ENCODE assay signal across 12 cellular contexts in the genomic region with DNA sequence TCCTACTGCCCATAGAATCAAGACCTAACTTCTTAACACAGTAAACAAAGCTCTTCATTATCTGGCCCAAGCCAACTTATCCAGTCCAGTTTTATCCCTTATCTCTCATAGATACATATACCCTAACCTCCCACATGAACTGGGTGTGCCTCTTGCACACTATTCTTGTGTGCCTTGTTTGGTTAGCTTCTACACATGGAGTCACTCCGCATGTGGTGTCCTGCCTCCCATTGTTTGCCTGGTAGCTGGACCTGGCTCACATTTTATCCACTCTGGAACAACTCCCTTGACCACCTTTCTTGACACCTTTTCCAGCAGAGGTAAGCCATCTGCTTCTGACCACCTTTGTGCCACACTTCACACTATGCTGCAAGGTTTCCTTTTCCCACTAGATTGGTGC. TPM values are rescaled to one million over a fixed set of nuclear protein-coding genes. Genes with fewer than 3 reads are reported as not detected.
DNase-seq lines count a peak whose midpoint lies in the region; ATAC-seq and TF ChIP-seq lines count a peak whose summit lies in the region.
"Had no signal": no experiment of that assay in that cellular context is flagged by ENCODE, and none has a peak within 500 bp of the region (broad histone marks: within the 10 kb centered on the region; RNA-seq: fewer than 3 reads in every experiment).

No MANE protein-coding gene starts in this region.

- no peak overlapping the region for H2BK5ac ChIP-seq in mesenchymal stem cell (ENCODE audit: low read depth, low read length, poor library complexity, severe bottlenecking)

- intact Hi-C loops in CD8-positive, alpha-beta T cell (cut with DNase I, micrococcal nuclease): no loop called here

- TF ChIP-seq RAD21 in SK-N-SH (IDR thresholded peaks at IDR 0.05; ENCODE audit: low read length): no peak

- H3K23ac ChIP-seq in mesenchymal stem cell (ENCODE audit: low read length in 2 of 2): no peak overlapping the region

- H3K4ac ChIP-seq in mesenchymal stem cell (ENCODE audit: low read depth in 1 of 2, low read length in 2 of 2): no peak overlapping the region

- H3K9me2 ChIP-seq in SK-N-SH: no peaks in the 10 kb centered on the region

- peaks cover 70% of the 10 kb centered on the region for H3K4me1 Mint-ChIP-seq in CD8-positive, alpha-beta T cell (ENCODE audit: low read depth)

- H3K4me2 ChIP-seq in SK-N-SH (peak overlapping the region; percentile 31; the same call in 1 of the 2 replicates), mesenchymal stem cell (ENCODE audit: low read length, poor library complexity, severe bottlenecking) (no peak overlapping the region)

- POLR2A ChIA-PET in SK-N-SH (lab: Yijun Ruan, JAX): no interaction called here
- POLR2A ChIA-PET in CD8-positive, alpha-beta T cell (lab: Charles Lee): no interaction called here

- H3K9me3 Mint-ChIP-seq in CD8-positive, alpha-beta T cell: no peaks in the 10 kb centered on the region
- H3K9me3 Mint-ChIP-seq: nephron progenitor cell had no signal

- no peak overlapping the region for H3K9ac ChIP-seq in SK-N-SH
- no peak overlapping the region for H3K9ac ChIP-seq in SK-N-MC (ENCODE audit: insufficient read length)
- peak overlapping the region; percentile 94 for H3K9ac ChIP-seq in mesenchymal stem cell (ENCODE audit: low read length)

- H3K4me3 Mint-ChIP-seq in CD8-positive, alpha-beta T cell: no peak overlapping the region
- H3K4me3 Mint-ChIP-seq: nephron progenitor cell had no signal

- no peak overlapping the region for H3K4me3 ChIP-seq in SK-N-SH (ENCODE audit: low read depth in 2 of 2, low read length in 1 of 2)
- 0 out of 2 replicates have a peak overlapping the region, but pooled peaks have one; percentile 3 for H3K4me3 ChIP-seq in SK-N-MC
- peak overlapping the region in 1 of 2 experiments; percentile 17 for H3K4me3 ChIP-seq in mesenchymal stem cell (ENCODE audit: insufficient read depth in 1 of 2, low read depth in 1 of 2, low read length in 2 of 2)
- H3K4me3 ChIP-seq in CD8-positive, alpha-beta T cell (ENCODE audit: low read depth, low read length): no peak overlapping the region

- H3K27ac Mint-ChIP-seq in CD8-positive, alpha-beta T cell: no peak overlapping the region
- H3K27ac Mint-ChIP-seq: nephron progenitor cell had no signal

- H2BK12ac ChIP-seq in mesenchymal stem cell (ENCODE audit: low read length in 2 of 2): peak overlapping the region in 1 of 2 experiments; percentile 37

- H3K27ac ChIP-seq in SK-N-SH (ENCODE audit: low read depth in 2 of 2, low read length in 1 of 2): no peak overlapping the region
- H3K27ac ChIP-seq in SK-N-MC: peak overlapping the region; percentile 10
- H3K27ac ChIP-seq in mesenchymal stem cell (ENCODE audit: low read length, poor library complexity, severe bottlenecking): no peak overlapping the region
- H3K27ac ChIP-seq in CD8-positive, alpha-beta T cell (ENCODE audit: low read depth, low read length): no peak overlapping the region

- H2AFZ ChIP-seq in SK-N-SH (ENCODE audit: low read depth): no peak overlapping the region
- no peak overlapping the region for H2AFZ ChIP-seq in mesenchymal stem cell (ENCODE audit: low read depth, low read length)

- peaks cover 89% of the 10 kb centered on the region for H3K79me2 ChIP-seq in SK-N-SH (ENCODE audit: insufficient read depth)

- no peaks in the 10 kb centered on the region for H3K27me3 Mint-ChIP-seq in CD8-positive, alpha-beta T cell (ENCODE audit: low read depth)

- TF ChIP-seq CTCF in SK-N-SH (IDR thresholded peaks at IDR 0.05): no peak
- no peak for TF ChIP-seq CTCF in CD8-positive, alpha-beta T cell (IDR thresholded peaks at IDR 0.05)

- DNase-seq in SK-N-SH (no peak), SK-N-MC (ENCODE audit: low read depth, low spot score) (no peak), mesenchymal stem cell (no peak), RKO (ENCODE audit: low spot score) (no peak), SIG-M5 (lab: John Stamatoyannopoulos, UW) (no peak)
- DNase-seq in CD8-positive, alpha-beta T cell: no peak
- DNase-seq: H7; NCI-H510A; nephron progenitor cell; stimulated activated CD4-positive, alpha-beta T cell treated with anti-CD3 and anti-CD28 coated beads, Interleukin-15, amount 100 ng/mL, for 24 hours had no signal

- H3K9me3 ChIP-seq in SK-N-SH (no peaks in the 10 kb centered on the region), SK-N-MC (ENCODE audit: low read depth, low read length) (no peaks in the 10 kb centered on the region), mesenchymal stem cell (ENCODE audit: control insufficient read depth, low read length) (no peaks in the 10 kb centered on the region)
- H3K9me3 ChIP-seq in CD8-positive, alpha-beta T cell (ENCODE audit: low read length): no peaks in the 10 kb centered on the region

- peaks cover 40% of the 10 kb centered on the region for H3K36me3 Mint-ChIP-seq in CD8-positive, alpha-beta T cell

- H4K20me1 ChIP-seq in SK-N-SH (ENCODE audit: insufficient read depth): peaks cover 10% of the 10 kb centered on the region

- H3K27me3 ChIP-seq in SK-N-SH (ENCODE audit: insufficient read depth) (no peaks in the 10 kb centered on the region), mesenchymal stem cell (ENCODE audit: control insufficient read depth in 1 of 2, insufficient read depth in 1 of 2, low read length in 2 of 2) (no peaks in the 10 kb centered on the region)
- H3K27me3 ChIP-seq in CD8-positive, alpha-beta T cell (ENCODE audit: insufficient read depth, low read length): no peaks in the 10 kb centered on the region

- H2BK15ac ChIP-seq in mesenchymal stem cell (ENCODE audit: low read depth, poor library complexity, severe bottlenecking): no peak overlapping the region

- CTCF ChIA-PET in SK-N-SH (lab: Yijun Ruan, JAX): interaction anchor here (1.0 to 1.5 kb wide), 2 partner anchors 9 to 11 kb away, joined by 3 read pairs; no protein-coding TSS in a partner anchor
- CTCF ChIA-PET in CD8-positive, alpha-beta T cell (lab: Charles Lee): no interaction called here

- H4K91ac ChIP-seq in mesenchymal stem cell (ENCODE audit: low read length): no peak overlapping the region

- TF ChIP-seq EP300 in SK-N-SH (IDR thresholded peaks at IDR 0.05; ENCODE audit: borderline replicate concordance in 1 of 2, low read depth in 1 of 2, low read length in 1 of 2): no peak

- H2AK5ac ChIP-seq in mesenchymal stem cell (ENCODE audit: low read length, severe bottlenecking): no peak overlapping the region

- no peak overlapping the region for H3K14ac ChIP-seq in mesenchymal stem cell (ENCODE audit: low read length in 2 of 2)

- H4K8ac ChIP-seq in mesenchymal stem cell (ENCODE audit: low read length): no peak overlapping the region

- peaks cover 12% of the 10 kb centered on the region in 2 experiments for H3K36me3 ChIP-seq in SK-N-SH (replicated peaks in 1 of 2; ENCODE audit: control insufficient read depth in 1 of 2, insufficient read depth in 2 of 2, low read length in 1 of 2)
- peaks cover 54% of the 10 kb centered on the region for H3K36me3 ChIP-seq in SK-N-MC (ENCODE audit: insufficient read depth, low read length)
- peaks cover 0 to 11% of the 10 kb centered on the region in 2 experiments for H3K36me3 ChIP-seq in mesenchymal stem cell (ENCODE audit: control insufficient read depth in 1 of 2, insufficient read depth in 2 of 2, low read depth in 1 of 2, low read length in 2 of 2)
- H3K36me3 ChIP-seq in CD8-positive, alpha-beta T cell (ENCODE audit: insufficient read depth, low read length): peaks cover 6% of the 10 kb centered on the region

- H2BK120ac ChIP-seq in mesenchymal stem cell (ENCODE audit: low read depth, low read length): no peak overlapping the region

- 0% methylated on average over 1 of the region's 1 CpG for WGBS in SK-N-SH (ENCODE audit: low lambda C conversion rate)
- 0% methylated on average over 1 of the region's 1 CpG for WGBS in mesenchymal stem cell

- H3F3A ChIP-seq in SK-N-SH (replicated peaks; ENCODE audit: insufficient read depth): peaks cover 30% of the 10 kb centered on the region

- no peak for ATAC-seq in SK-N-SH treated with all-trans-retinoic acid at 6 μM for 48 hours
- ATAC-seq in GM21528 (IDR thresholded peaks at IDR 0.05; ENCODE audit: low FRiP score, unreplicated experiment): peak; percentile 12
- no peak for ATAC-seq in CD8-positive, alpha-beta T cell

- peaks cover 5 to 73% of the 10 kb centered on the region in 2 experiments for H3K4me1 ChIP-seq in SK-N-SH (ENCODE audit: control insufficient read depth in 1 of 2, insufficient read depth in 2 of 2, low read depth in 1 of 2, low read length in 1 of 2)
- H3K4me1 ChIP-seq in mesenchymal stem cell (ENCODE audit: control insufficient read depth, insufficient read depth, low read depth, low read length): peaks cover 1% of the 10 kb centered on the region
- H3K4me1 ChIP-seq in CD8-positive, alpha-beta T cell (ENCODE audit: insufficient read depth, low read length): peaks cover 17% of the 10 kb centered on the region

- no peaks in the 10 kb centered on the region for H3K79me1 ChIP-seq in mesenchymal stem cell (replicated peaks; ENCODE audit: low read length, poor library complexity, severe bottlenecking)

- H3K18ac ChIP-seq in mesenchymal stem cell (ENCODE audit: low read depth in 1 of 2, low read length in 2 of 2): peak overlapping the region in 1 of 2 experiments; percentile 15

TF ChIP-seq in SK-N-SH, 30 proteins besides CTCF, POLR2A, EP300 and RAD21:
- TF ChIP-seq FOXJ3 (CRISPR knock-in tag; IDR thresholded peaks at IDR 0.05): no peak

TF ChIP-seq in SK-N-SH treated with all-trans-retinoic acid at 6 μM for 48 hours, 23 proteins besides CTCF, POLR2A, EP300 and RAD21 (continues in another document):
- TF ChIP-seq, protein P1, sequence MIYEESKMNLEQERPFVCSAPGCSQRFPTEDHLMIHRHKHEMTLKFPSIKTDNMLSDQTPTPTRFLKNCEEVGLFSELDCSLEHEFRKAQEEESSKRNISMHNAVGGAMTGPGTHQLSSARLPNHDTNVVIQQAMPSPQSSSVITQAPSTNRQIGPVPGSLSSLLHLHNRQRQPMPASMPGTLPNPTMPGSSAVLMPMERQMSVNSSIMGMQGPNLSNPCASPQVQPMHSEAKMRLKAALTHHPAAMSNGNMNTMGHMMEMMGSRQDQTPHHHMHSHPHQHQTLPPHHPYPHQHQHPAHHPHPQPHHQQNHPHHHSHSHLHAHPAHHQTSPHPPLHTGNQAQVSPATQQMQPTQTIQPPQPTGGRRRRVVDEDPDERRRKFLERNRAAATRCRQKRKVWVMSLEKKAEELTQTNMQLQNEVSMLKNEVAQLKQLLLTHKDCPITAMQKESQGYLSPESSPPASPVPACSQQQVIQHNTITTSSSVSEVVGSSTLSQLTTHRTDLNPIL (CRISPR knock-in tag; IDR thresholded peaks at IDR 0.05; ENCODE audit: low read depth): no peak
- TF ChIP-seq SNAI2 (CRISPR knock-in tag; IDR thresholded peaks at IDR 0.05): no peak
- no peak for TF ChIP-seq GLIS3 (CRISPR knock-in tag; IDR thresholded peaks at IDR 0.05)
- TF ChIP-seq TCF4 (CRISPR knock-in tag; IDR thresholded peaks at IDR 0.05; ENCODE audit: borderline replicate concordance): no peak
- TF ChIP-seq CSDC2 (CRISPR knock-in tag; IDR thresholded peaks at IDR 0.05): no peak
- no peak for TF ChIP-seq TOX (CRISPR knock-in tag; IDR thresholded peaks at IDR 0.05; ENCODE audit: borderline replicate concordance)
- no peak for TF ChIP-seq ESRRG (CRISPR knock-in tag; IDR thresholded peaks at IDR 0.05)

RNA-seq across cellular contexts. Expression of a gene that starts 15.2 kb away (rescaled TPM):
- 6.2 TPM in 2 replicates for polyA plus RNA-seq in SK-N-SH (2012; rRNA removed)
- polyA plus RNA-seq in SK-N-SH (2012; cell fraction: cytosol; rRNA removed): 6.5 and 10.8 TPM in 2 replicates
- polyA plus RNA-seq in SK-N-SH (2012; cell fraction: nucleus; rRNA removed): 3.7 and 11.4 TPM in 2 replicates
- 6.3 TPM for polyA plus RNA-seq in mesenchymal stem cell (2013, experiment 1 of 2)
- 5.7 TPM for polyA plus RNA-seq in mesenchymal stem cell (2013, experiment 2 of 2)
- 100 to 1,000 TPM; 265 to 268 TPM for total RNA-seq in CD8-positive, alpha-beta T cell
